ENCODE assay signal across 16 cellular contexts in genomic region chr1:54640863-54641836, GRCh38. TPM values are rescaled to one million over a fixed set of nuclear protein-coding genes. Genes with fewer than 3 reads are reported as not detected.
"Had no signal": no experiment of that assay in that cellular context is flagged by ENCODE, and none has a peak within 500 bp of the region (broad histone marks: within the 10 kb centered on the region; RNA-seq: fewer than 3 reads in every experiment).

MROH7 (plus strand) TSS chr1:54641786; CDS start chr1:54652927, 11,141 bp downstream.

- DNase-seq: activated CD4-positive, alpha-beta memory T cell treated with anti-CD3 and anti-CD28 coated beads, Interleukin-2, amount 10 ng/mL, durations not matched to agents 7 days and 5 days; activated CD4-positive, alpha-beta T cell treated with anti-CD3 and anti-CD28 coated beads for 4 hours; activated effector memory CD4-positive, alpha-beta T cell treated with anti-CD3 and anti-CD28 coated beads, Interleukin-2, amount 50 U/mL, for 16 hours; activated T-cell treated with anti-CD3 and anti-CD28 coated beads, Interleukin-2, amount 50 U/mL, for 4 hours; cortex of kidney; effector memory CD4-positive, alpha-beta T cell; foreskin melanocyte; naive thymus-derived CD4-positive, alpha-beta T cell; stimulated activated CD4-positive, alpha-beta T cell treated with anti-CD3 and anti-CD28 coated beads, Interleukin-2, amount 100 ng/mL, for 48 hours; T-helper 2 cell; upper lobe of left lung had no signal

- H3K4me1 ChIP-seq: parathyroid adenoma, upper lobe of left lung had no signal

- H3K36me3 Mint-ChIP-seq: stimulated activated memory B cell treated with anti-CD40 and anti-IgM and Interleukin-4, amounts not matched to agents 10 μg/mL and 1 μg/mL and 100 μg/mL, for 72 hours had no signal

- H3K36me3 ChIP-seq: upper lobe of left lung had no signal

- H2AFZ ChIP-seq: parathyroid adenoma had no signal

- H3K79me2 ChIP-seq: parathyroid adenoma had no signal

- H3K9ac ChIP-seq: parathyroid adenoma had no signal

- H3K4me3 Mint-ChIP-seq: activated CD4-positive, alpha-beta memory T cell treated with anti-CD3 and anti-CD28 coated beads, Interleukin-2, amount 10 ng/mL, durations not matched to agents 7 days and 5 days; activated T-cell treated with anti-CD3 and anti-CD28 coated beads, Interleukin-2, amount 50 U/mL, for 4 hours; central memory CD8-positive, alpha-beta T cell; naive thymus-derived CD4-positive, alpha-beta T cell; stimulated activated memory B cell treated with anti-CD40 and anti-IgM and Interleukin-4, amounts not matched to agents 10 μg/mL and 1 μg/mL and 100 μg/mL, for 72 hours had no signal

- H3K27me3 ChIP-seq: upper lobe of left lung had no signal

- H3K4me3 ChIP-seq: upper lobe of left lung had no signal

- H3K27ac Mint-ChIP-seq: activated CD4-positive, alpha-beta memory T cell treated with anti-CD3 and anti-CD28 coated beads, Interleukin-2, amount 10 ng/mL, durations not matched to agents 7 days and 5 days; naive thymus-derived CD4-positive, alpha-beta T cell; stimulated activated memory B cell treated with anti-CD40 and anti-IgM and Interleukin-4, amounts not matched to agents 10 μg/mL and 1 μg/mL and 100 μg/mL, for 72 hours had no signal

- ATAC-seq: activated naive CD4-positive, alpha-beta T cell treated with anti-CD3 and anti-CD28 coated beads, Interleukin-2, amount 50 U/mL, for 72 hours; activated T-cell treated with anti-CD3 and anti-CD28 coated beads, Interleukin-2, amount 50 U/mL, for 4 hours; naive thymus-derived CD4-positive, alpha-beta T cell; stimulated activated memory B cell treated with anti-CD40 and anti-IgM and Interleukin-4, amounts not matched to agents 10 μg/mL and 1 μg/mL and 100 μg/mL, for 72 hours had no signal

- H3K27ac ChIP-seq: parathyroid adenoma, upper lobe of left lung had no signal

- H3K4me1 Mint-ChIP-seq: activated CD4-positive, alpha-beta memory T cell treated with anti-CD3 and anti-CD28 coated beads, Interleukin-2, amount 10 ng/mL, durations not matched to agents 7 days and 5 days; central memory CD8-positive, alpha-beta T cell; stimulated activated memory B cell treated with anti-CD40 and anti-IgM and Interleukin-4, amounts not matched to agents 10 μg/mL and 1 μg/mL and 100 μg/mL, for 72 hours had no signal

RNA-seq across cellular contexts. Expression of gene MROH7, which starts in this region (rescaled TPM):
- total RNA-seq: lung microvascular endothelial cell had no signal
- polyA plus RNA-seq: naive thymus-derived CD4-positive, alpha-beta T cell had no signal
